Comparison of ENCODE assay signal across 33 cellular contexts in the genomic region with DNA sequence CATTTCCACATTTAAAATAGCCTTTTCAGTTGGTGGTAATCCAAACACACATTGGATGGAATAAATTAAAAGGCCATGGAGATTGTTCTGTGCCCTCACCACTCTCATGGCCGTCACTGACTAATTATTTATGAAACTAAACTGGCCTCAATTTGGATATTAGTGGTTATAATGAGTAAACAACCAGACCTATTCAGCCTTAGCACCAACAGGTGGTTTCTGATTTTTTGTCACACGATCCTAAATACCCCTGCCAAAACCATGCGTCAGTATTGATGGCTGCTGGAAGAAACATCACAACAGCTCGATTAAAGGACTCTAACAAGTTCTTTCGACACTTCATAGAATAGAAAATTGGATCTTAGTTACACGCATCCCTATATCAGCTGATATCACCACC.
DNase-seq lines count a peak whose midpoint lies in the region; ATAC-seq and TF ChIP-seq lines count a peak whose summit lies in the region.
"Had no signal": no experiment of that assay in that cellular context is flagged by ENCODE, and none has a peak within 500 bp of the region (broad histone marks: within the 10 kb centered on the region; RNA-seq: fewer than 3 reads in every experiment).

No MANE protein-coding gene starts in this region.

- ATAC-seq in GM18520 (IDR thresholded peaks at IDR 0.05; ENCODE audit: unreplicated experiment): peak; percentile 63
- peak; percentile 45 for ATAC-seq in GM19463 (IDR thresholded peaks at IDR 0.05; ENCODE audit: unreplicated experiment)
- ATAC-seq in HG02938 (IDR thresholded peaks at IDR 0.05; ENCODE audit: unreplicated experiment): peak; percentile 68
- peak; percentile 43 for ATAC-seq in HG03565 (IDR thresholded peaks at IDR 0.05; ENCODE audit: unreplicated experiment)
- ATAC-seq in WTC11: no peak
- ATAC-seq in HG03469 (IDR thresholded peaks at IDR 0.05; ENCODE audit: unreplicated experiment): no peak
- ATAC-seq: CD8-positive, alpha-beta T cell; foreskin keratinocyte; heart left ventricle had no signal

- H3K36me3 Mint-ChIP-seq in WTC11: no peaks in the 10 kb centered on the region
- H3K36me3 Mint-ChIP-seq in activated naive CD4-positive, alpha-beta T cell treated with anti-CD3 and anti-CD28 coated beads for 36 hours (ENCODE audit: low read depth): no peaks in the 10 kb centered on the region
- H3K36me3 Mint-ChIP-seq: CD8-positive, alpha-beta T cell; IgD-negative memory B cell had no signal

- TF ChIP-seq CTCF in WTC11 (IDR thresholded peaks at IDR 0.05): no peak

- no peaks in the 10 kb centered on the region for H3K27me3 Mint-ChIP-seq in WTC11 (ENCODE audit: low read depth)
- H3K27me3 Mint-ChIP-seq in activated naive CD4-positive, alpha-beta T cell treated with anti-CD3 and anti-CD28 coated beads for 36 hours (ENCODE audit: low read depth): peaks cover 2% of the 10 kb centered on the region

- POLR2A ChIA-PET in WTC11 (lab: Charles Lee): no interaction called here

- CTCF ChIA-PET in WTC11 (lab: Charles Lee): interaction anchor here (1.7 kb wide), 1 partner anchor 180 kb away, joined by 4 read pairs; no protein-coding TSS in a partner anchor
- CTCF ChIA-PET in activated naive CD4-positive, alpha-beta T cell treated with anti-CD3 and anti-CD28 coated beads for 36 hours (lab: Charles Lee): no interaction called here

- H3K27ac Mint-ChIP-seq in WTC11: no peak overlapping the region
- no peak overlapping the region for H3K27ac Mint-ChIP-seq in activated naive CD4-positive, alpha-beta T cell treated with anti-CD3 and anti-CD28 coated beads for 36 hours
- H3K27ac Mint-ChIP-seq: activated T-cell treated with anti-CD3 and anti-CD28 coated beads, Interleukin-2, amount 50 U/mL, for 24 hours; CD8-positive, alpha-beta T cell; endodermal cell; nephron progenitor cell; T-helper 2 cell treated with Interferon-gamma antibody and Interleukin-4, amounts not matched to agents 5 μg/mL and 100 μg/mL, for 36 hours had no signal

- intact Hi-C loops in activated naive CD4-positive, alpha-beta T cell treated with anti-CD3 and anti-CD28 coated beads for 36 hours (cut with micrococcal nuclease): no loop called here

- no peak overlapping the region for H3K4me3 Mint-ChIP-seq in WTC11
- no peak overlapping the region for H3K4me3 Mint-ChIP-seq in activated naive CD4-positive, alpha-beta T cell treated with anti-CD3 and anti-CD28 coated beads for 36 hours
- H3K4me3 Mint-ChIP-seq: activated T-cell treated with anti-CD3 and anti-CD28 coated beads, Interleukin-2, amount 50 U/mL, for 24 hours; CD8-positive, alpha-beta T cell; endodermal cell; IgD-negative memory B cell; nephron progenitor cell; T-helper 2 cell treated with Interferon-gamma antibody and Interleukin-4, amounts not matched to agents 5 μg/mL and 100 μg/mL, for 36 hours had no signal

- H3K9me3 Mint-ChIP-seq in WTC11: no peaks in the 10 kb centered on the region
- no peaks in the 10 kb centered on the region for H3K9me3 Mint-ChIP-seq in activated naive CD4-positive, alpha-beta T cell treated with anti-CD3 and anti-CD28 coated beads for 36 hours
- H3K9me3 Mint-ChIP-seq: CD8-positive, alpha-beta T cell; IgD-negative memory B cell; T-helper 2 cell treated with Interferon-gamma antibody and Interleukin-4, amounts not matched to agents 5 μg/mL and 100 μg/mL, for 36 hours had no signal

- H3K4me1 Mint-ChIP-seq in WTC11: no peaks in the 10 kb centered on the region
- no peaks in the 10 kb centered on the region for H3K4me1 Mint-ChIP-seq in activated naive CD4-positive, alpha-beta T cell treated with anti-CD3 and anti-CD28 coated beads for 36 hours (ENCODE audit: low read depth)
- H3K4me1 Mint-ChIP-seq: IgD-negative memory B cell, nephron progenitor cell had no signal

- DNase-seq in WTC11 (ENCODE audit: low spot score) (no peak), GF-D8 (lab: John Stamatoyannopoulos, UW) (no peak)
- DNase-seq in activated naive CD4-positive, alpha-beta T cell treated with anti-CD3 and anti-CD28 coated beads for 36 hours: no peak
- DNase-seq: activated CD4-positive, alpha-beta T cell treated with anti-CD3 and anti-CD28 coated beads for 48 hours; activated gamma-delta T cell; activated T-cell treated with anti-CD3 and anti-CD28 coated beads, Interleukin-2, amount 50 U/mL, for 24 hours; caudate nucleus; CD8-positive, alpha-beta T cell; cortex of kidney; DMS 273 treated with DMSO at 0.1 percent for 48 hours; EL; endodermal cell; foreskin keratinocyte; GM23248; heart left ventricle; NCI-H1092; NCI-H1694 treated with DMSO at 0.1 percent for 48 hours; NCI-H510A treated with DMSO at 0.1 percent for 48 hours; nephron progenitor cell; NK-92 treated with Interleukin-12 subunit alpha and Interleukin-12 subunit beta, amount 100 ng/mL, for 24 hours; ovary; retina; Right ventricle myocardium superior; small intestine; stomach; thyroid gland had no signal

TF ChIP-seq in WTC11, 78 proteins besides CTCF, POLR2A, EP300 and RAD21:
- TF ChIP-seq CREM (CRISPR knock-in tag; IDR thresholded peaks at IDR 0.05) (no peak), IRF2 (CRISPR knock-in tag; IDR thresholded peaks at IDR 0.05; ENCODE audit: borderline replicate concordance, low read depth) (no peak), FOXK1 (CRISPR knock-in tag; IDR thresholded peaks at IDR 0.05) (no peak), ZNF219 (CRISPR knock-in tag; IDR thresholded peaks at IDR 0.05; ENCODE audit: borderline replicate concordance) (no peak), FOXP1 (CRISPR knock-in tag; IDR thresholded peaks at IDR 0.05; ENCODE audit: borderline replicate concordance) (no peak)
- TF ChIP-seq, protein P1, sequence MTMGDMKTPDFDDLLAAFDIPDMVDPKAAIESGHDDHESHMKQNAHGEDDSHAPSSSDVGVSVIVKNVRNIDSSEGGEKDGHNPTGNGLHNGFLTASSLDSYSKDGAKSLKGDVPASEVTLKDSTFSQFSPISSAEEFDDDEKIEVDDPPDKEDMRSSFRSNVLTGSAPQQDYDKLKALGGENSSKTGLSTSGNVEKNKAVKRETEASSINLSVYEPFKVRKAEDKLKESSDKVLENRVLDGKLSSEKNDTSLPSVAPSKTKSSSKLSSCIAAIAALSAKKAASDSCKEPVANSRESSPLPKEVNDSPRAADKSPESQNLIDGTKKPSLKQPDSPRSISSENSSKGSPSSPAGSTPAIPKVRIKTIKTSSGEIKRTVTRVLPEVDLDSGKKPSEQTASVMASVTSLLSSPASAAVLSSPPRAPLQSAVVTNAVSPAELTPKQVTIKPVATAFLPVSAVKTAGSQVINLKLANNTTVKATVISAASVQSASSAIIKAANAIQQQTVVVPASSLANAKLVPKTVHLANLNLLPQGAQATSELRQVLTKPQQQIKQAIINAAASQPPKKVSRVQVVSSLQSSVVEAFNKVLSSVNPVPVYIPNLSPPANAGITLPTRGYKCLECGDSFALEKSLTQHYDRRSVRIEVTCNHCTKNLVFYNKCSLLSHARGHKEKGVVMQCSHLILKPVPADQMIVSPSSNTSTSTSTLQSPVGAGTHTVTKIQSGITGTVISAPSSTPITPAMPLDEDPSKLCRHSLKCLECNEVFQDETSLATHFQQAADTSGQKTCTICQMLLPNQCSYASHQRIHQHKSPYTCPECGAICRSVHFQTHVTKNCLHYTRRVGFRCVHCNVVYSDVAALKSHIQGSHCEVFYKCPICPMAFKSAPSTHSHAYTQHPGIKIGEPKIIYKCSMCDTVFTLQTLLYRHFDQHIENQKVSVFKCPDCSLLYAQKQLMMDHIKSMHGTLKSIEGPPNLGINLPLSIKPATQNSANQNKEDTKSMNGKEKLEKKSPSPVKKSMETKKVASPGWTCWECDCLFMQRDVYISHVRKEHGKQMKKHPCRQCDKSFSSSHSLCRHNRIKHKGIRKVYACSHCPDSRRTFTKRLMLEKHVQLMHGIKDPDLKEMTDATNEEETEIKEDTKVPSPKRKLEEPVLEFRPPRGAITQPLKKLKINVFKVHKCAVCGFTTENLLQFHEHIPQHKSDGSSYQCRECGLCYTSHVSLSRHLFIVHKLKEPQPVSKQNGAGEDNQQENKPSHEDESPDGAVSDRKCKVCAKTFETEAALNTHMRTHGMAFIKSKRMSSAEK (CRISPR knock-in tag; IDR thresholded peaks at IDR 0.05; ENCODE audit: borderline replicate concordance): no peak
- TF ChIP-seq, protein P2, sequence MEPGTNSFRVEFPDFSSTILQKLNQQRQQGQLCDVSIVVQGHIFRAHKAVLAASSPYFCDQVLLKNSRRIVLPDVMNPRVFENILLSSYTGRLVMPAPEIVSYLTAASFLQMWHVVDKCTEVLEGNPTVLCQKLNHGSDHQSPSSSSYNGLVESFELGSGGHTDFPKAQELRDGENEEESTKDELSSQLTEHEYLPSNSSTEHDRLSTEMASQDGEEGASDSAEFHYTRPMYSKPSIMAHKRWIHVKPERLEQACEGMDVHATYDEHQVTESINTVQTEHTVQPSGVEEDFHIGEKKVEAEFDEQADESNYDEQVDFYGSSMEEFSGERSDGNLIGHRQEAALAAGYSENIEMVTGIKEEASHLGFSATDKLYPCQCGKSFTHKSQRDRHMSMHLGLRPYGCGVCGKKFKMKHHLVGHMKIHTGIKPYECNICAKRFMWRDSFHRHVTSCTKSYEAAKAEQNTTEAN (CRISPR knock-in tag; IDR thresholded peaks at IDR 0.05): no peak

Comparison
In these comparisons a context has a peak if more than half of its experiments do, and no peak if none do; other contexts are left out.
1. ATAC-seq: peak in GM18520 (single experiment), GM19463 (single experiment), HG02938 (single experiment) and HG03565 (single experiment); none in WTC11 (single experiment) and HG03469 (single experiment).